Comparison of ENCODE assay signal across 8 cellular contexts in the genomic region with DNA sequence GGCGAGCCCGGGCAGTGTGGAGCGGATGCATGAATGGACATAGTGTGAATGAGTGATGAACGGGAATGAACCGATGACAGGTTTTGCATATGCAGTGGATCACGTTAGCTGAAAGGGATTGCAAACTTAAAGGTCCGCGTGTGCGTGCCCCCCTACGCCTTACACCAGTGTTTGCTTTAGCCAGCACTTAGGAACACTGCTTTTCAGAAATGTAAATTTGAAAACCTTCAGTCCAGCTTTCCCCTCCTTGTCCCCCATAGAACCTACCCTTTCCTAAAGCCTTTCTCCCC. TPM values are rescaled to one million over a fixed set of nuclear protein-coding genes. Genes with fewer than 3 reads are reported as not detected.
DNase-seq lines count a peak whose midpoint lies in the region; ATAC-seq and TF ChIP-seq lines count a peak whose summit lies in the region.

No MANE protein-coding gene starts in this region.

- no peaks in the 10 kb centered on the region for H3K27me3 ChIP-seq in H9 (ENCODE audit: insufficient read depth, low read length)

- CTCF ChIA-PET in activated CD8-positive, alpha-beta T cell treated with anti-CD3 and anti-CD28 coated beads for 36 hours (lab: Charles Lee) = interaction anchor here (1.2 to 2.3 kb wide), 6 partner anchors 11 to 40 kb away, joined by 4 to 9 read pairs (median 4); no protein-coding TSS in a partner anchor

- H4K8ac ChIP-seq in H9 (replicated peaks; ENCODE audit: insufficient read length, low read depth, low read length) = no peak overlapping the region

- H2BK20ac ChIP-seq in H9 (ENCODE audit: low read depth, low read length, poor library complexity, severe bottlenecking) = no peak overlapping the region

- H3K23me2 ChIP-seq in H9 (ENCODE audit: insufficient read length, low read depth, low read length, poor library complexity, severe bottlenecking) = peaks cover 13% of the 10 kb centered on the region

- H4K91ac ChIP-seq in H9 (ENCODE audit: insufficient read length, low read depth, low read length) = no peak overlapping the region

- no peaks in the 10 kb centered on the region; the same call in 1 of the 2 replicates for H3K27me3 Mint-ChIP-seq in H9 (ENCODE audit: low read depth)
- H3K27me3 Mint-ChIP-seq in activated CD8-positive, alpha-beta T cell treated with anti-CD3 and anti-CD28 coated beads for 36 hours = no peaks in the 10 kb centered on the region
- peaks cover 5 to 15% (median 6%) of the 10 kb centered on the region in 3 donors for H3K27me3 Mint-ChIP-seq in immature natural killer cell (ENCODE audit: low read depth in 3 of 3)

- H3K4me1 ChIP-seq in H9 (ENCODE audit: insufficient read depth, low read length) = no peaks in the 10 kb centered on the region

- WGBS in H9 (ENCODE audit: extremely low coverage, insufficient read length, low lambda C conversion rate) = no CpG with 5 or more reads among the region's 10 CpGs

- no peaks in the 10 kb centered on the region for H4K20me1 ChIP-seq in H9 (ENCODE audit: control insufficient read depth, insufficient read depth, insufficient read length)

- H3K4me1 Mint-ChIP-seq in H9 (peaks cover 27% of the 10 kb centered on the region in 2 experiments), immature natural killer cell (peaks cover 19 to 31% of the 10 kb centered on the region in 2 donors)
- peaks cover 41% of the 10 kb centered on the region for H3K4me1 Mint-ChIP-seq in activated CD8-positive, alpha-beta T cell treated with anti-CD3 and anti-CD28 coated beads for 36 hours (ENCODE audit: low read depth)

- H4K5ac ChIP-seq in H9 (ENCODE audit: insufficient read length, low read depth, low read length) = no peak overlapping the region

- no peak overlapping the region for H2BK12ac ChIP-seq in H9 (ENCODE audit: insufficient read length, low read depth, low read length)

- H3K4me3 Mint-ChIP-seq in H9 (peak overlapping the region; percentile 96 to 99), immature natural killer cell (peak overlapping the region; percentile 85 to 93 (median 90))
- peak overlapping the region; percentile 90 for H3K4me3 Mint-ChIP-seq in activated CD8-positive, alpha-beta T cell treated with anti-CD3 and anti-CD28 coated beads for 36 hours

- no peaks in the 10 kb centered on the region for H3K9me3 ChIP-seq in H9 (ENCODE audit: control insufficient read depth, low read depth, low read length)

- peak overlapping the region; percentile 94 for H3K9ac ChIP-seq in H9 (ENCODE audit: extremely low read depth, insufficient read length, low read length)

- no peak for DNase-seq in H9
- no peak for DNase-seq in activated CD8-positive, alpha-beta T cell treated with anti-CD3 and anti-CD28 coated beads for 36 hours
- no peak for DNase-seq in immature natural killer cell
- DNase-seq in DMS 273 (lab: John Stamatoyannopoulos, UW; ENCODE audit: unreplicated experiment) = no peak
- DNase-seq in Ammon's horn (ENCODE audit: low spot score) = no peak
- no peak for DNase-seq in GM20000 (ENCODE audit: low spot score)

- no peak for ATAC-seq in activated CD8-positive, alpha-beta T cell treated with anti-CD3 and anti-CD28 coated beads for 36 hours

- H3K4me2 ChIP-seq in H9 (ENCODE audit: insufficient read depth, insufficient read length, low read length) = peak overlapping the region; percentile 90

- no peak overlapping the region for H3K23ac ChIP-seq in H9 (ENCODE audit: insufficient read length, low read depth, low read length)

- peak overlapping the region; percentile 97; the same call in 1 of the 2 replicates for H3K14ac ChIP-seq in H9 (ENCODE audit: insufficient read depth, low read length)

- H3K36me3 Mint-ChIP-seq in H9 (ENCODE audit: insufficient read depth in 1 of 3, low read depth in 3 of 3) (peaks cover 31 to 45% (median 44%) of the 10 kb centered on the region in 3 experiments), immature natural killer cell (peaks cover 0 to 8% (median 4%) of the 10 kb centered on the region in 3 donors)
- peaks cover 42% of the 10 kb centered on the region for H3K36me3 Mint-ChIP-seq in activated CD8-positive, alpha-beta T cell treated with anti-CD3 and anti-CD28 coated beads for 36 hours (ENCODE audit: low read depth)

- peak overlapping the region; percentile 94 for H3K27ac ChIP-seq in C4-2B
- no peak overlapping the region for H3K27ac ChIP-seq in H9 (ENCODE audit: insufficient read length, low read depth, low read length)
- H3K27ac ChIP-seq in temporal lobe (ENCODE audit: low read depth, low read length) = peak overlapping the region; percentile 92

- H2AFZ ChIP-seq in H9 (ENCODE audit: low read length) = no peak overlapping the region

- POLR2A ChIA-PET in activated CD8-positive, alpha-beta T cell treated with anti-CD3 and anti-CD28 coated beads for 36 hours (lab: Charles Lee) = interaction anchor here (0.7 to 2.6 kb wide), 15 partner anchors 9 to 320 kb away, joined by 3 to 36 read pairs (median 4); a partner anchor contains a TSS

- no peak overlapping the region for H3K4ac ChIP-seq in H9 (ENCODE audit: low read depth, low read length)

- no peak overlapping the region for H2AK5ac ChIP-seq in H9 (ENCODE audit: insufficient read length, low read length)

- H3K18ac ChIP-seq in H9 (ENCODE audit: insufficient read length, low read depth, low read length) = peak overlapping the region; percentile 61

- H3K27ac Mint-ChIP-seq in H9 = peak overlapping the region; percentile 86 to 98 (median 98); a peak in 6 of 7 replicates
- peak overlapping the region; percentile 99 for H3K27ac Mint-ChIP-seq in activated CD8-positive, alpha-beta T cell treated with anti-CD3 and anti-CD28 coated beads for 36 hours
- peak overlapping the region in 2 of 6 donors; percentile 53 to 56 for H3K27ac Mint-ChIP-seq in immature natural killer cell

- intact Hi-C loops in activated CD8-positive, alpha-beta T cell treated with anti-CD3 and anti-CD28 coated beads for 36 hours (cut with micrococcal nuclease) = no loop called here

- peaks cover 4% of the 10 kb centered on the region for H3K79me1 ChIP-seq in H9 (ENCODE audit: insufficient read depth, low read depth, low read length, poor library complexity, severe bottlenecking)

- no peak overlapping the region for H2BK5ac ChIP-seq in H9 (ENCODE audit: insufficient read length, low read length)

- H3T11ph ChIP-seq in H9 (ENCODE audit: low read length) = no peak overlapping the region

- H3K79me2 ChIP-seq in H9 (ENCODE audit: insufficient read depth, low read length) = peaks cover 22% of the 10 kb centered on the region; the same call in 1 of the 2 replicates

- no peak for TF ChIP-seq CTCF in C4-2B (conservative IDR thresholded peaks at IDR 0.05)
- TF ChIP-seq CTCF in H9 (conservative IDR thresholded peaks at IDR 0.05) = no peak
- TF ChIP-seq CTCF in activated CD8-positive, alpha-beta T cell treated with anti-CD3 and anti-CD28 coated beads for 36 hours (IDR thresholded peaks at IDR 0.05) = no peak
- no peak for TF ChIP-seq CTCF in GM20000 (IDR thresholded peaks at IDR 0.05; ENCODE audit: extremely low read depth, missing control alignments)

- H2BK15ac ChIP-seq in H9 (ENCODE audit: low read depth, low read length) = no peak overlapping the region

- H2BK120ac ChIP-seq in H9 (ENCODE audit: low read depth, low read length, poor library complexity, severe bottlenecking) = no peak overlapping the region

- H3K9me3 Mint-ChIP-seq in H9 (peaks cover 0 to 3% of the 10 kb centered on the region in 2 experiments; a peak in 2 of 5 replicates), immature natural killer cell (no peaks in the 10 kb centered on the region)
- H3K9me3 Mint-ChIP-seq in activated CD8-positive, alpha-beta T cell treated with anti-CD3 and anti-CD28 coated beads for 36 hours = no peaks in the 10 kb centered on the region

- H3K56ac ChIP-seq in H9 (ENCODE audit: insufficient read length, low read depth, low read length) = no peak overlapping the region

RNA-seq across cellular contexts. Expression of a gene that starts 0.7 kb away (rescaled TPM):
- 215 and 225 TPM in 2 replicates for total RNA-seq in H9 (2021)
- total RNA-seq in activated CD8-positive, alpha-beta T cell treated with anti-CD3 and anti-CD28 coated beads for 36 hours = 100 to 1,000 TPM; 174 to 182 TPM
- polyA plus RNA-seq in immature natural killer cell = 1 to 10 TPM; 2.4 to 7.2 (median 3.6) TPM
- 41.6 TPM for total RNA-seq in temporal lobe
